In genomic region chr16:68235882-68236803, GRCh38 we compare ENCODE assay signal across 8 cellular contexts. TPM values are rescaled to one million over a fixed set of nuclear protein-coding genes. Genes with fewer than 3 reads are reported as not detected.
DNase-seq lines count a peak whose midpoint lies in the region; ATAC-seq and TF ChIP-seq lines count a peak whose summit lies in the region.

TSS of gene ESRP2 (minus strand) at chr16:68236127. CDS start at chr16:68236045, 82 bp downstream.

- CTCF ChIA-PET in activated CD4-positive, alpha-beta memory T cell treated with anti-CD3 and anti-CD28 coated beads for 36 hours (lab: Charles Lee): interaction anchor here (0.6 to 3.8 kb wide), 4 partner anchors 28 to 358 kb away, joined by 3 to 23 read pairs (median 5); partner anchors contain the start of genes NFATC3 and SLC7A6

- TF ChIP-seq CTCF in epithelial cell of proximal tubule (conservative IDR thresholded peaks at IDR 0.05; ENCODE audit: low read depth, low read length): no peak

- no peaks in the 10 kb centered on the region for H3K36me3 Mint-ChIP-seq in CD4-positive, CD25-positive, alpha-beta regulatory T cell
- H3K36me3 Mint-ChIP-seq in activated CD4-positive, alpha-beta memory T cell treated with anti-CD3 and anti-CD28 coated beads for 36 hours: no peaks in the 10 kb centered on the region
- no peaks in the 10 kb centered on the region for H3K36me3 Mint-ChIP-seq in natural killer cell treated with Interleukin-12 subunit alpha and Interleukin-12 subunit beta and Interleukin-15 and Interleukin-18, amount 100 ng/mL, for 72 hours

- H3K9me3 ChIP-seq in CD4-positive, CD25-positive, alpha-beta regulatory T cell (ENCODE audit: control insufficient read depth in 2 of 2, low read length in 2 of 2): no peaks in the 10 kb centered on the region

- DNase-seq in CD4-positive, CD25-positive, alpha-beta regulatory T cell: peak; percentile 45 to 57 (median 46)
- DNase-seq in HuH-7 (ENCODE audit: low spot score) (peak; percentile 86), epithelial cell of proximal tubule (ENCODE audit: low read depth) (no peak), UCSD-AML1 (lab: John Stamatoyannopoulos, UW; ENCODE audit: unreplicated experiment) (no peak)
- DNase-seq in activated CD4-positive, alpha-beta memory T cell treated with anti-CD3 and anti-CD28 coated beads for 36 hours: peak; percentile 54
- no peak for DNase-seq in natural killer cell treated with Interleukin-12 subunit alpha and Interleukin-12 subunit beta and Interleukin-15 and Interleukin-18, amount 100 ng/mL, for 72 hours (ENCODE audit: low spot score)

- H3K4me1 Mint-ChIP-seq in CD4-positive, CD25-positive, alpha-beta regulatory T cell: peaks cover 0 to 32% (median 11%) of the 10 kb centered on the region in 4 donors
- H3K4me1 Mint-ChIP-seq in activated CD4-positive, alpha-beta memory T cell treated with anti-CD3 and anti-CD28 coated beads for 36 hours (ENCODE audit: low read depth): peaks cover 28% of the 10 kb centered on the region
- H3K4me1 Mint-ChIP-seq in natural killer cell treated with Interleukin-12 subunit alpha and Interleukin-12 subunit beta and Interleukin-15 and Interleukin-18, amount 100 ng/mL, for 72 hours (ENCODE audit: low read depth in 2 of 2): peaks cover 26 to 27% of the 10 kb centered on the region in 2 donors

- peaks cover 0 to 2% (median 0%) of the 10 kb centered on the region in 7 donors for H3K9me3 Mint-ChIP-seq in CD4-positive, CD25-positive, alpha-beta regulatory T cell
- no peaks in the 10 kb centered on the region for H3K9me3 Mint-ChIP-seq in activated CD4-positive, alpha-beta memory T cell treated with anti-CD3 and anti-CD28 coated beads for 36 hours
- H3K9me3 Mint-ChIP-seq in natural killer cell treated with Interleukin-12 subunit alpha and Interleukin-12 subunit beta and Interleukin-15 and Interleukin-18, amount 100 ng/mL, for 72 hours: no peaks in the 10 kb centered on the region

- H3K27me3 ChIP-seq in CD4-positive, CD25-positive, alpha-beta regulatory T cell (ENCODE audit: control insufficient read depth, insufficient read depth, low read length): no peaks in the 10 kb centered on the region

- H3K36me3 ChIP-seq in CD4-positive, CD25-positive, alpha-beta regulatory T cell (ENCODE audit: control insufficient read depth, insufficient read depth, low read length): no peaks in the 10 kb centered on the region

- intact Hi-C loops in activated CD4-positive, alpha-beta memory T cell treated with anti-CD3 and anti-CD28 coated beads for 36 hours (cut with micrococcal nuclease): no loop called here

- ATAC-seq in CD4-positive, CD25-positive, alpha-beta regulatory T cell (ENCODE audit: low read depth in 2 of 2): peak in 1 of 2 donors; percentile 5
- ATAC-seq in natural killer cell treated with Interleukin-12 subunit alpha and Interleukin-12 subunit beta and Interleukin-15 and Interleukin-18, amount 100 ng/mL, for 72 hours: no peak
- no peak for ATAC-seq in HG02642 (IDR thresholded peaks at IDR 0.05; ENCODE audit: poor library complexity, unreplicated experiment)
- no peak for ATAC-seq in GM19452 (IDR thresholded peaks at IDR 0.05; ENCODE audit: unreplicated experiment)

- no peaks in the 10 kb centered on the region for H3K27me3 Mint-ChIP-seq in CD4-positive, CD25-positive, alpha-beta regulatory T cell
- H3K27me3 Mint-ChIP-seq in activated CD4-positive, alpha-beta memory T cell treated with anti-CD3 and anti-CD28 coated beads for 36 hours: no peaks in the 10 kb centered on the region
- no peaks in the 10 kb centered on the region for H3K27me3 Mint-ChIP-seq in natural killer cell treated with Interleukin-12 subunit alpha and Interleukin-12 subunit beta and Interleukin-15 and Interleukin-18, amount 100 ng/mL, for 72 hours

- peak within 1 kb of the TSS; percentile 66 for H3K27ac ChIP-seq in CD4-positive, CD25-positive, alpha-beta regulatory T cell (ENCODE audit: insufficient read depth, low read length, poor library complexity, severe bottlenecking)

- peak within 1 kb of the TSS; percentile 96 to 98 (median 96) for H3K4me3 Mint-ChIP-seq in CD4-positive, CD25-positive, alpha-beta regulatory T cell
- H3K4me3 Mint-ChIP-seq in activated CD4-positive, alpha-beta memory T cell treated with anti-CD3 and anti-CD28 coated beads for 36 hours: peak within 1 kb of the TSS; percentile 91
- peak within 1 kb of the TSS; percentile 90 for H3K4me3 Mint-ChIP-seq in natural killer cell treated with Interleukin-12 subunit alpha and Interleukin-12 subunit beta and Interleukin-15 and Interleukin-18, amount 100 ng/mL, for 72 hours

- H3K4me1 ChIP-seq in CD4-positive, CD25-positive, alpha-beta regulatory T cell (ENCODE audit: control insufficient read depth, insufficient read depth, low read length, poor library complexity, severe bottlenecking): peaks cover 32% of the 10 kb centered on the region

- POLR2A ChIA-PET in activated CD4-positive, alpha-beta memory T cell treated with anti-CD3 and anti-CD28 coated beads for 36 hours (lab: Charles Lee): interaction anchor here (0.8 to 1.4 kb wide), 2 partner anchors 75 to 151 kb away, joined by 3 to 7 read pairs; partner anchors contain the start of genes NFATC3, PRMT7 and SLC7A6OS

- H3K4me3 ChIP-seq in CD4-positive, CD25-positive, alpha-beta regulatory T cell (ENCODE audit: low read depth, low read length): peak within 1 kb of the TSS; percentile 37
- peak within 1 kb of the TSS; percentile 71 for H3K4me3 ChIP-seq in epithelial cell of proximal tubule (ENCODE audit: low read depth, low read length)

- H3K27ac Mint-ChIP-seq in CD4-positive, CD25-positive, alpha-beta regulatory T cell: peak within 1 kb of the TSS; percentile 66 to 94 (median 82)
- H3K27ac Mint-ChIP-seq in activated CD4-positive, alpha-beta memory T cell treated with anti-CD3 and anti-CD28 coated beads for 36 hours: peak within 1 kb of the TSS; percentile 66
- H3K27ac Mint-ChIP-seq in natural killer cell treated with Interleukin-12 subunit alpha and Interleukin-12 subunit beta and Interleukin-15 and Interleukin-18, amount 100 ng/mL, for 72 hours: peak within 1 kb of the TSS; percentile 63 to 84

RNA-seq across cellular contexts. Expression of gene ESRP2, which starts in this region (rescaled TPM):
- total RNA-seq in CD4-positive, CD25-positive, alpha-beta regulatory T cell: not detected
- under 1 TPM; 0.10 to 0.99 (median 0.33) TPM for polyA plus RNA-seq in CD4-positive, CD25-positive, alpha-beta regulatory T cell
- under 1 TPM; 0.27 to 0.59 TPM for total RNA-seq in activated CD4-positive, alpha-beta memory T cell treated with anti-CD3 and anti-CD28 coated beads for 36 hours
- 25.5 and 26.7 TPM in 2 replicates for total RNA-seq in epithelial cell of proximal tubule
- under 1 TPM in 1 of 2 donors, not detected in 1; 0.12 TPM for total RNA-seq in natural killer cell treated with Interleukin-12 subunit alpha and Interleukin-12 subunit beta and Interleukin-15 and Interleukin-18, amount 100 ng/mL, for 72 hours

Comparison
In these comparisons a context has a peak if more than half of its experiments do, and no peak if none do; other contexts are left out.
1. RNA of gene ESRP2 (total RNA-seq): 25.5 to 26.7 TPM in epithelial cell of proximal tubule; 0.27 to 0.59 TPM in activated CD4-positive, alpha-beta memory T cell treated with anti-CD3 and anti-CD28 coated beads for 36 hours, 0.12 TPM in natural killer cell treated with Interleukin-12 subunit alpha and Interleukin-12 subunit beta and Interleukin-15 and Interleukin-18, amount 100 ng/mL, for 72 hours and not detected in CD4-positive, CD25-positive, alpha-beta regulatory T cell (single experiment); every median in the first group is over 10 times any median in the second.
2. Peak in DNase-seq, H3K4me3 ChIP-seq and H3K27ac ChIP-seq in CD4-positive, CD25-positive, alpha-beta regulatory T cell; RNA of the gene not detected or under 1 TPM.
3. Peak in DNase-seq in activated CD4-positive, alpha-beta memory T cell treated with anti-CD3 and anti-CD28 coated beads for 36 hours; RNA of the gene not detected or under 1 TPM.
4. Peak in every context shown above with its lines, with median percentiles within 50 percentile points of each other: H3K27ac Mint-ChIP-seq and H3K4me3 Mint-ChIP-seq.